ENCODE assay signal across 8 cellular contexts in the genomic region with DNA sequence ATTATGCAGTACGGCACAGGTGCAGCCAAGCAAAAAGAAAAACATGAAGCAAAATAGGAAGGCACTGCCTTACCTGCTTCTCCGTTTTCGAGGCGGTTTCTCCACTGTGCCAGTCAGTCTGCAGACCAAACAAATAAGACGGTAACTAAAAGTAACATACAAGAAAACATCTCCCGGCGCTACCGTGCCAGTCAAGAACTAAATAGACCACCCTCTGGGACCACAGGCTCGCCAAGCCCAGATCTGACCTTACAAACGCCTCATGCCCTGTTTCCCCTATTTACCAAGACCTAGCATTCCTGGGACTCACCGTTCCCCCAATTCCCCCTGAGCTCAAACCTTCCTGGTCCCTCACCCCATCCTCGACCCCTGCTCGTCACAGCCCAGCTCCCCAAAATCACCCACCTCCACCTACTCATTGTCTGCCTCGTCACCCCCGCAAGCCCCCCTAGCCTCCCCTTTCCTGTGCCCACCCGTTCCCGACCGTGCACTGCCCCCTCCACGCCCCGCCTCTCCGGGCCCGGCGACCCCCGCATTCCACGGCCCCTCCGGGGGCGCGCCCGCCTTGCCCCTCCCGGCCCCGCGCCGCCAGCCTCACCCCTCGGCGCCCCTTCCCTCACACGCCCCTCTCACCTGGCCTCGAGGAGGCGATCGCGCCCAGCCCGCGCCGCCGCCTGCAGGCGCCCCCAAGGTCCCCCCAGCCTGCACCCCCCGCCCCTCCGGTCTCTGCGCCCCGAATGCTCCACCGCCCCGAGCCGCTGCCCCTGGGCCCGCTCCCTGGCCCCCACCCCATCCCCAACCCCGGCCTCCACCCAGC. TPM values are rescaled to one million over a fixed set of nuclear protein-coding genes. Genes with fewer than 3 reads are reported as not detected.
A peak's percentile ranks its signal among the peaks of the same experiment; 100 is the strongest.
DNase-seq lines count a peak whose midpoint lies in the region; ATAC-seq and TF ChIP-seq lines count a peak whose summit lies in the region.

No MANE protein-coding gene starts in this region.

- no peak for TF ChIP-seq EP300 in stomach (IDR thresholded peaks at IDR 0.05)

- TF ChIP-seq CTCF in adrenal gland (IDR thresholded peaks at IDR 0.05) = no peak
- no peak for TF ChIP-seq CTCF in kidney epithelial cell (IDR thresholded peaks at IDR 0.05; ENCODE audit: insufficient read depth, low read length, poor library complexity, severe bottlenecking)
- TF ChIP-seq CTCF in stomach (IDR thresholded peaks at IDR 0.05) = no peak

- no peak for TF ChIP-seq POLR2A in adrenal gland (IDR thresholded peaks at IDR 0.05)
- TF ChIP-seq POLR2A in stomach (IDR thresholded peaks at IDR 0.05) = no peak

- no peaks in the 10 kb centered on the region for H3K36me3 ChIP-seq in adrenal gland (replicated peaks in 1 of 2)
- H3K36me3 ChIP-seq in kidney epithelial cell (ENCODE audit: control insufficient read depth, insufficient read depth, low read length) = no peaks in the 10 kb centered on the region
- H3K36me3 ChIP-seq in stomach = peaks cover 0 to under 1% (median 0%) of the 10 kb centered on the region in 4 donors

- H3K27me3 ChIP-seq in adrenal gland = no peaks in the 10 kb centered on the region
- no peaks in the 10 kb centered on the region for H3K27me3 ChIP-seq in kidney epithelial cell (ENCODE audit: control insufficient read depth, insufficient read depth, low read length)
- no peaks in the 10 kb centered on the region for H3K27me3 ChIP-seq in stomach

- H3K27ac ChIP-seq in adrenal gland (peak overlapping the region in 3 of 5 donors; percentile 41 to 80 (median 55)), stomach (peak overlapping the region in 4 of 5 donors; percentile 75 to 87 (median 83))

- DNase-seq in Ammon's horn (ENCODE audit: low spot score) (peak; percentile 14), NCI-H1105 (lab: John Stamatoyannopoulos, UW) (peak; percentile 2), adrenal gland (peak in 2 of 7 donors; percentile 11 to 39), kidney epithelial cell (ENCODE audit: low read depth) (no peak), stomach (no peak)

- ATAC-seq in GM19328 (IDR thresholded peaks at IDR 0.05; ENCODE audit: unreplicated experiment) (peak; percentile 2), GM18519 (IDR thresholded peaks at IDR 0.05; ENCODE audit: low FRiP score, unreplicated experiment) (no peak), GM18909 (IDR thresholded peaks at IDR 0.05; ENCODE audit: poor library complexity, unreplicated experiment) (no peak)

- H3K4me1 ChIP-seq in adrenal gland (replicated peaks in 1 of 2) (peaks cover 0 to 22% of the 10 kb centered on the region in 2 donors), stomach (peaks cover 0 to 41% (median 19%) of the 10 kb centered on the region in 4 donors)

- no peaks in the 10 kb centered on the region for H3K9me3 ChIP-seq in adrenal gland (replicated peaks in 1 of 3)
- H3K9me3 ChIP-seq in stomach = no peaks in the 10 kb centered on the region

- intact Hi-C loops in adrenal gland (cut with DNase I) = loop anchor here (10.0 kb wide), 2 partner anchors 208 to 278 kb away; partner anchors contain the start of genes ARPC5L (in 1 of the 2) and RPL35 (in 1 of the 2)
- intact Hi-C loops in stomach (cut with DNase I; ENCODE audit: low total_unique reads) = loop anchor here (10.0 kb wide), 1 partner anchor 198 kb away; the partner anchor contains the start of gene GOLGA1

- H3K4me3 ChIP-seq in adrenal gland (peak overlapping the region; percentile 13 to 87 (median 66)), kidney epithelial cell (ENCODE audit: low read depth, low read length) (peak overlapping the region; percentile 79), stomach (peak overlapping the region; percentile 90 to 98 (median 96))

- 2 to 3% (median 2%) methylated on average over 15 to 53 of the region's 54 CpGs for WGBS in adrenal gland, 4 donors
- WGBS in stomach, 5 donors = 2 to 3% (median 2%) methylated on average over 32 to 54 of the region's 54 CpGs

RNA-seq across cellular contexts. Expression of gene SCAI, which starts 0.6 kb away (rescaled TPM):
- total RNA-seq in adrenal gland (10 to 100 TPM in 4 of 8 donors, 1 to 10 TPM in 4; 7.8 to 19.6 (median 11.7) TPM), kidney epithelial cell (2.3 and 5.8 TPM in 2 replicates), stomach (10 to 100 TPM in 3 of 5 donors, 1 to 10 TPM in 2; 1.2 to 21.0 (median 11.7) TPM)
- polyA plus RNA-seq in adrenal gland (1 to 10 TPM; 1.4 to 6.3 (median 3.1) TPM), stomach (under 1 TPM; 0.46 to 0.83 (median 0.50) TPM)

RNA-seq across cellular contexts. Expression of gene PPP6C, which starts 46.8 kb away (rescaled TPM):
- 10 to 100 TPM; 30.8 to 71.1 (median 48.0) TPM for total RNA-seq in adrenal gland
- polyA plus RNA-seq in adrenal gland = 10 to 100 TPM; 15.9 to 51.0 (median 17.1) TPM
- total RNA-seq in kidney epithelial cell = 24.7 and 25.3 TPM in 2 replicates
- total RNA-seq in stomach = 10 to 100 TPM in 4 of 5 donors, 1 to 10 TPM in 1; 4.6 to 62.0 (median 28.8) TPM
- polyA plus RNA-seq in stomach = 10 to 100 TPM; 19.0 to 32.2 (median 20.9) TPM

RNA-seq across cellular contexts. Expression of gene RABEPK, which starts 57.6 kb away (rescaled TPM):
- 10 to 100 TPM; 11.0 to 22.5 (median 16.4) TPM for total RNA-seq in adrenal gland
- polyA plus RNA-seq in adrenal gland = 10 to 100 TPM; 16.7 to 27.3 (median 17.2) TPM
- 19.8 and 24.2 TPM in 2 replicates for total RNA-seq in kidney epithelial cell
- total RNA-seq in stomach = 10 to 100 TPM; 11.2 to 32.6 (median 12.7) TPM
- polyA plus RNA-seq in stomach = 10 to 100 TPM; 17.4 to 18.8 (median 17.9) TPM

Comparison
In these comparisons a context has a peak if more than half of its experiments do, and no peak if none do; other contexts are left out.
1. DNase-seq: peak in Ammon's horn (single experiment) and NCI-H1105 (single experiment); none in kidney epithelial cell (single experiment) and stomach (single experiment).
2. Peak in every context shown above with its lines, with median percentiles within 50 percentile points of each other: H3K4me3 ChIP-seq.